8 cellular contexts compared by ENCODE assay signal in genomic region chr20:43941476-43942212, GRCh38.
DNase-seq lines count a peak whose midpoint lies in the region; ATAC-seq and TF ChIP-seq lines count a peak whose summit lies in the region.

No MANE protein-coding gene starts in this region.

- H3K27ac ChIP-seq in brain microvascular endothelial cell (peak overlapping the region; percentile 61), neutrophil (peak overlapping the region; percentile 99)

- DNase-seq in NB4 (ENCODE audit: low read depth) = peak; percentile 92
- no peak for DNase-seq in brain microvascular endothelial cell
- no peak for DNase-seq in pons (ENCODE audit: low spot score)
- no peak for DNase-seq in activated effector memory CD4-positive, alpha-beta T cell treated with Interleukin-2 at 50 U/mL for 16 hours
- DNase-seq in effector CD4-positive, alpha-beta T cell = no peak
- DNase-seq in inferior parietal cortex (ENCODE audit: extremely low spot score) = no peak

- H3K27me3 ChIP-seq in brain microvascular endothelial cell (replicated peaks) (no peaks in the 10 kb centered on the region), neutrophil (no peaks in the 10 kb centered on the region)

- in situ Hi-C loops in brain microvascular endothelial cell (cut with HindIII; ENCODE audit: low pct_ligation_motif_present, low sequenced_read_pairs) = no loop called here

- ATAC-seq in GM19395 (IDR thresholded peaks at IDR 0.05; ENCODE audit: unreplicated experiment) = peak; percentile 49

- no peak for TF ChIP-seq POLR2A in NB4 (IDR thresholded peaks at IDR 0.05; ENCODE audit: extremely low read depth, insufficient read length)

- H3K4me1 ChIP-seq in neutrophil (ENCODE audit: control insufficient read depth in 1 of 2, insufficient read depth in 1 of 2, low read depth in 1 of 2, low read length in 1 of 2) = peaks cover 64 to 77% of the 10 kb centered on the region in 2 experiments

- TF ChIP-seq CTCF in NB4 (IDR thresholded peaks at IDR 0.05; ENCODE audit: low read depth, low read length) (no peak), brain microvascular endothelial cell (IDR thresholded peaks at IDR 0.05; ENCODE audit: low read depth, low read length, missing control alignments) (no peak), neutrophil (IDR thresholded peaks at IDR 0.05) (no peak)

- no peaks in the 10 kb centered on the region for H3K9me3 ChIP-seq in neutrophil

- peak overlapping the region; percentile 23 for H3K4me3 ChIP-seq in NB4 (ENCODE audit: low read depth, low read length)
- H3K4me3 ChIP-seq in brain microvascular endothelial cell (ENCODE audit: low read depth, low read length) = no peak overlapping the region
- peak overlapping the region; percentile 49 to 59 for H3K4me3 ChIP-seq in neutrophil (ENCODE audit: low read depth in 1 of 2, low read length in 1 of 2)

- H3K36me3 ChIP-seq in brain microvascular endothelial cell (replicated peaks) (no peaks in the 10 kb centered on the region), neutrophil (no peaks in the 10 kb centered on the region)
